1 cellular context compared by ENCODE assay signal in genomic region chr12:52951126-52951525, GRCh38.
TF ChIP-seq lines count a peak whose summit lies in the region.

No MANE protein-coding gene starts in this region.

TF ChIP-seq in H1, 55 proteins besides CTCF, POLR2A, EP300 and RAD21:
- TF ChIP-seq CREB1 (IDR thresholded peaks at IDR 0.05) (no peak), PHF8 (conservative IDR thresholded peaks at IDR 0.05; ENCODE audit: low read depth, low read length) (no peak), RFX5 (IDR thresholded peaks at IDR 0.05; ENCODE audit: borderline replicate concordance, low read depth, low read length) (no peak), SRF (IDR thresholded peaks at IDR 0.05; ENCODE audit: low read depth, low read length) (no peak)
TF ChIP-seq in H1: peak in this region for 0.
